1 cellular context compared by ENCODE assay signal in genomic region chr1:233905416-233906051, GRCh38.
TF ChIP-seq lines count a peak whose summit lies in the region.

No MANE protein-coding gene starts in this region.

TF ChIP-seq in GM23338, 12 proteins besides CTCF, POLR2A, EP300 and RAD21 (continued from another document):
- TF ChIP-seq ZNF331 (CRISPR knock-in tag; IDR thresholded peaks at IDR 0.05; ENCODE audit: low read depth) (no peak), EZH2phosphoT487 (IDR thresholded peaks at IDR 0.05; ENCODE audit: unreplicated experiment) (no peak), CREB1 (CRISPR knock-in tag; IDR thresholded peaks at IDR 0.05; ENCODE audit: low read depth) (no peak)
